8 cellular contexts compared by ENCODE assay signal in the genomic region with DNA sequence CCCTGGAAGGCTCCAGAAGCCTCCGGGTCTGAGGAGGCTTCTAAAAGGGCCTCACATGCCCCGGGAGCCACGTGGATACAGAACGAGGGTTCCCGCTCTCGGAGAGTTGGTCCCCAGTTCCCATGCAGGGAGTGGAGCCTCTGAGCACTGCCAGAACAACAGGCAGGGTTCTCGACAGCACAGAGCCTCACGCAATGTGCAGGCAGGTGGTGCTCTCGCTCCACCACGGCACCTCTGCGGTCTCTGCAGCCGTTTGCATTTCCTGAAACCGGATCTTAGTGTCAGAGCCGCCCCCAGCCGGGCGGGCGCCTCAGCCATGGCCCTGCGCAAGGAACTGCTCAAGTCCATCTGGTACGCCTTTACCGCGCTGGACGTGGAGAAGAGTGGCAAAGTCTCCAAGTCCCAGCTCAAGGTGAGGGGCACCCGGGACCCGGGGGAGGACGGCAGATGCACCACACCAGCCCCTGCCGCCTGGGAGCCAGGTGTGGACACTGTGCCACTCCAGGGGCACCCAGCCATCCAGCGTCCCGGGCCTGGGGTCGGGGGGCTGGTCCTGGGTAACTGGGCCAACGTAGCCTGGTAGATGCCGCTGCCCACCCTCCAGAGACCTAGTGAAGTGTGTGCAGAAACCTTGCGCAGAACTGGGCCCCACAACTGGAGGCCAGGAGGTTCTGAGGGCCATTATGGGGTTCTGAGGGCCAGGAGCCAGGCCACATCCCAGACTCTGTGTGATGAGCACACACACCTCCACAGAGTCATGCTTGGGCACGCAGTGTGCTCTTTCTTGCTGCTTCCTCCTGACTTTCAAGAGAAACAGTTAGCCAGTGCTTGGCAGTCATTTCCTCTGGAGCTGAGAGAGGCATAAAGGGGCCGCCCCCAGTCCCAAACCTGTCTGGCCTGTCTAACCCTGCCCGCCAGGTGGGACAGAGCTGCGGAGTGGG. TPM values are rescaled to one million over a fixed set of nuclear protein-coding genes. Genes with fewer than 3 reads are reported as not detected.
DNase-seq lines count a peak whose midpoint lies in the region; ATAC-seq and TF ChIP-seq lines count a peak whose summit lies in the region.

A gene with protein sequence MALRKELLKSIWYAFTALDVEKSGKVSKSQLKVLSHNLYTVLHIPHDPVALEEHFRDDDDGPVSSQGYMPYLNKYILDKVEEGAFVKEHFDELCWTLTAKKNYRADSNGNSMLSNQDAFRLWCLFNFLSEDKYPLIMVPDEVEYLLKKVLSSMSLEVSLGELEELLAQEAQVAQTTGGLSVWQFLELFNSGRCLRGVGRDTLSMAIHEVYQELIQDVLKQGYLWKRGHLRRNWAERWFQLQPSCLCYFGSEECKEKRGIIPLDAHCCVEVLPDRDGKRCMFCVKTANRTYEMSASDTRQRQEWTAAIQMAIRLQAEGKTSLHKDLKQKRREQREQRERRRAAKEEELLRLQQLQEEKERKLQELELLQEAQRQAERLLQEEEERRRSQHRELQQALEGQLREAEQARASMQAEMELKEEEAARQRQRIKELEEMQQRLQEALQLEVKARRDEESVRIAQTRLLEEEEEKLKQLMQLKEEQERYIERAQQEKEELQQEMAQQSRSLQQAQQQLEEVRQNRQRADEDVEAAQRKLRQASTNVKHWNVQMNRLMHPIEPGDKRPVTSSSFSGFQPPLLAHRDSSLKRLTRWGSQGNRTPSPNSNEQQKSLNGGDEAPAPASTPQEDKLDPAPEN (plus strand): TSS at position 278 of the 941 bp plus-strand sequence. CDS start 39 bp downstream, at position 317.

- peak within 1 kb of the TSS; percentile 98 for H3K27ac Mint-ChIP-seq in activated CD8-positive, alpha-beta T cell treated with anti-CD3 and anti-CD28 coated beads, Interleukin-2, amount 10 ng/mL, durations not matched to agents 7 days and 5 days
- peak within 1 kb of the TSS; percentile 88 to 95 for H3K27ac Mint-ChIP-seq in effector memory CD8-positive, alpha-beta T cell
- peak within 1 kb of the TSS; percentile 43 for H3K27ac Mint-ChIP-seq in mesothelial cell of epicardium

- peaks cover 98% of the 10 kb centered on the region for H3K4me1 ChIP-seq in BLaER1

- peak within 1 kb of the TSS; percentile 100 for H3K4me2 ChIP-seq in BLaER1

- H3K9ac ChIP-seq in BLaER1: peak within 1 kb of the TSS; percentile 96

- POLR2A ChIA-PET in activated CD8-positive, alpha-beta T cell treated with anti-CD3 and anti-CD28 coated beads, Interleukin-2, amount 10 ng/mL, durations not matched to agents 7 days and 5 days (lab: Charles Lee): interaction anchor here (0.6 to 6.7 kb wide), 13 partner anchors 10 to 171 kb away, joined by 3 to 59 read pairs (median 4); a partner anchor contains a TSS

- peaks cover 27% of the 10 kb centered on the region for H3K36me3 ChIP-seq in BLaER1

- H4K20me1 ChIP-seq in BLaER1: peaks cover 23% of the 10 kb centered on the region

- H3K9me3 Mint-ChIP-seq in activated CD8-positive, alpha-beta T cell treated with anti-CD3 and anti-CD28 coated beads, Interleukin-2, amount 10 ng/mL, durations not matched to agents 7 days and 5 days (ENCODE audit: insufficient read depth): no peaks in the 10 kb centered on the region
- H3K9me3 Mint-ChIP-seq in effector memory CD8-positive, alpha-beta T cell: no peaks in the 10 kb centered on the region
- no peaks in the 10 kb centered on the region for H3K9me3 Mint-ChIP-seq in mesothelial cell of epicardium

- no peaks in the 10 kb centered on the region for H3K27me3 ChIP-seq in BLaER1

- peak; percentile 75 for ATAC-seq in HG03442 (IDR thresholded peaks at IDR 0.05; ENCODE audit: unreplicated experiment)
- peak; percentile 83 for ATAC-seq in activated CD8-positive, alpha-beta T cell treated with anti-CD3 and anti-CD28 coated beads, Interleukin-2, amount 10 ng/mL, durations not matched to agents 7 days and 5 days
- ATAC-seq in effector memory CD8-positive, alpha-beta T cell (replicated peaks): peak; percentile 87

- peaks cover 49% of the 10 kb centered on the region for H3K4me1 Mint-ChIP-seq in activated CD8-positive, alpha-beta T cell treated with anti-CD3 and anti-CD28 coated beads, Interleukin-2, amount 10 ng/mL, durations not matched to agents 7 days and 5 days (ENCODE audit: low read depth)
- peaks cover 38 to 42% of the 10 kb centered on the region in 2 donors for H3K4me1 Mint-ChIP-seq in effector memory CD8-positive, alpha-beta T cell (ENCODE audit: low read depth in 2 of 2)
- peaks cover 4% of the 10 kb centered on the region for H3K4me1 Mint-ChIP-seq in mesothelial cell of epicardium

- peak; percentile 50 for TF ChIP-seq CTCF in mesothelial cell of epicardium (IDR thresholded peaks at IDR 0.05; ENCODE audit: unreplicated experiment)

- no peaks in the 10 kb centered on the region for H3K27me3 Mint-ChIP-seq in activated CD8-positive, alpha-beta T cell treated with anti-CD3 and anti-CD28 coated beads, Interleukin-2, amount 10 ng/mL, durations not matched to agents 7 days and 5 days (ENCODE audit: low read depth)
- no peaks in the 10 kb centered on the region for H3K27me3 Mint-ChIP-seq in effector memory CD8-positive, alpha-beta T cell
- no peaks in the 10 kb centered on the region for H3K27me3 Mint-ChIP-seq in mesothelial cell of epicardium (ENCODE audit: low read depth)

- DNase-seq in GM19238 (ENCODE audit: insufficient read length, low spot score) (peak; percentile 88), NCI-H82 (lab: John Stamatoyannopoulos, UW) (peak; percentile 90), mesothelial cell of epicardium (ENCODE audit: low spot score in 2 of 2, unreplicated experiment in 2 of 2) (peak; percentile 62 to 83)
- peak; percentile 94 for DNase-seq in activated CD8-positive, alpha-beta T cell treated with anti-CD3 and anti-CD28 coated beads, Interleukin-2, amount 10 ng/mL, durations not matched to agents 7 days and 5 days
- peak; percentile 79 to 88 (median 83) for DNase-seq in effector memory CD8-positive, alpha-beta T cell
- DNase-seq in stimulated activated CD8-positive, alpha-beta memory T cell treated with anti-CD3 and anti-CD28 coated beads, Interleukin-2, amount 100 ng/mL, for 48 hours (ENCODE audit: low read depth in 2 of 2): peak; percentile 77

- peak within 1 kb of the TSS; percentile 90 for H3K4me3 Mint-ChIP-seq in activated CD8-positive, alpha-beta T cell treated with anti-CD3 and anti-CD28 coated beads, Interleukin-2, amount 10 ng/mL, durations not matched to agents 7 days and 5 days
- peak within 1 kb of the TSS; percentile 83 to 90 for H3K4me3 Mint-ChIP-seq in effector memory CD8-positive, alpha-beta T cell
- peak within 1 kb of the TSS; percentile 57 for H3K4me3 Mint-ChIP-seq in mesothelial cell of epicardium

- H3K4me3 ChIP-seq in BLaER1: peak within 1 kb of the TSS; percentile 83

- peaks cover 53% of the 10 kb centered on the region for H3K36me3 Mint-ChIP-seq in activated CD8-positive, alpha-beta T cell treated with anti-CD3 and anti-CD28 coated beads, Interleukin-2, amount 10 ng/mL, durations not matched to agents 7 days and 5 days (ENCODE audit: low read depth)
- peaks cover 16% of the 10 kb centered on the region for H3K36me3 Mint-ChIP-seq in effector memory CD8-positive, alpha-beta T cell (ENCODE audit: insufficient read depth)
- H3K36me3 Mint-ChIP-seq in mesothelial cell of epicardium: peaks cover 6% of the 10 kb centered on the region

- CTCF ChIA-PET in activated CD8-positive, alpha-beta T cell treated with anti-CD3 and anti-CD28 coated beads, Interleukin-2, amount 10 ng/mL, durations not matched to agents 7 days and 5 days (lab: Charles Lee): interaction anchor here (0.6 to 16.7 kb wide), 23 partner anchors 9 to 305 kb away, joined by 3 to 446 read pairs (median 4); a partner anchor contains a TSS

- H3K27ac ChIP-seq in BLaER1: peak within 1 kb of the TSS; percentile 98

- no peaks in the 10 kb centered on the region for H3K9me3 ChIP-seq in BLaER1

RNA-seq across cellular contexts. Expression of the gene that starts here (rescaled TPM):
- total RNA-seq in activated CD8-positive, alpha-beta T cell treated with anti-CD3 and anti-CD28 coated beads, Interleukin-2, amount 10 ng/mL, durations not matched to agents 7 days and 5 days: 100 to 1,000 TPM; 191 to 195 TPM
- total RNA-seq in mesothelial cell of epicardium: 9.3 to 11.3 TPM (median 9.7 TPM) in 3 replicates

Comparison
In these comparisons a context has a peak if more than half of its experiments do, and no peak if none do; other contexts are left out.
1. Peak in every context shown above with its lines: DNase-seq, ATAC-seq, H3K4me3 ChIP-seq and H3K27ac ChIP-seq.
2. RNA of the gene that starts here (total RNA-seq): 191 to 195 TPM in activated CD8-positive, alpha-beta T cell treated with anti-CD3 and anti-CD28 coated beads, Interleukin-2, amount 10 ng/mL, durations not matched to agents 7 days and 5 days; 9.3 to 11.3 TPM in mesothelial cell of epicardium; every median in the first group is over 10 times any median in the second.
3. H3K27ac Mint-ChIP-seq: peak in every context shown above with its lines; median percentile 98 in activated CD8-positive, alpha-beta T cell treated with anti-CD3 and anti-CD28 coated beads, Interleukin-2, amount 10 ng/mL, durations not matched to agents 7 days and 5 days; 92 in effector memory CD8-positive, alpha-beta T cell; 43 in mesothelial cell of epicardium.